In the genomic region with DNA sequence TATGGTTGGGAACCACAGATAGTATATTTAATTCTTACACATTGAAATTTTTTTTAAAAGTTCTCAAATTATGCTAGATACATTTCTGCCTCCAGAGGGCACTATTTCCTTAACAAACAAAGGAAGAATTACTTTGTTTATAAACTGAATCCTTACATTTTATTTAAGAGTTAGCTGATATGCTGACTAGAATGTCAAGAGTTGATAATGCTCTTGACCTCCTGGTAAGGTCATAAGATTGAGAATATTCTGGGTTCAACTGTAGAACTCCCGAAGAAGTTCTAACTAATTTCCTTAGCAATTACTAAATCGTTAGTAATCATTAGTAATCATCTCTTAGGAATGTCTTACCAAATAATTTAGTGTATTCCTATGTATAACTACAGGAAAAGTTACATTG, we compare ENCODE assay signal across 1 cellular context.
TF ChIP-seq lines count a peak whose summit lies in the region.

No MANE protein-coding gene starts in this region.

TF ChIP-seq in HCT116, 20 proteins besides CTCF, POLR2A, EP300 and RAD21 (continued from another document):
- TF ChIP-seq, protein P1, sequence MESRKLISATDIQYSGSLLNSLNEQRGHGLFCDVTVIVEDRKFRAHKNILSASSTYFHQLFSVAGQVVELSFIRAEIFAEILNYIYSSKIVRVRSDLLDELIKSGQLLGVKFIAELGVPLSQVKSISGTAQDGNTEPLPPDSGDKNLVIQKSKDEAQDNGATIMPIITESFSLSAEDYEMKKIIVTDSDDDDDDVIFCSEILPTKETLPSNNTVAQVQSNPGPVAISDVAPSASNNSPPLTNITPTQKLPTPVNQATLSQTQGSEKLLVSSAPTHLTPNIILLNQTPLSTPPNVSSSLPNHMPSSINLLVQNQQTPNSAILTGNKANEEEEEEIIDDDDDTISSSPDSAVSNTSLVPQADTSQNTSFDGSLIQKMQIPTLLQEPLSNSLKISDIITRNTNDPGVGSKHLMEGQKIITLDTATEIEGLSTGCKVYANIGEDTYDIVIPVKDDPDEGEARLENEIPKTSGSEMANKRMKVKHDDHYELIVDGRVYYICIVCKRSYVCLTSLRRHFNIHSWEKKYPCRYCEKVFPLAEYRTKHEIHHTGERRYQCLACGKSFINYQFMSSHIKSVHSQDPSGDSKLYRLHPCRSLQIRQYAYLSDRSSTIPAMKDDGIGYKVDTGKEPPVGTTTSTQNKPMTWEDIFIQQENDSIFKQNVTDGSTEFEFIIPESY (IDR thresholded peaks at IDR 0.05; ENCODE audit: extremely low read depth, insufficient replicate concordance, low read length): no peak
- TF ChIP-seq YY1 (IDR thresholded peaks at IDR 0.05; ENCODE audit: extremely low read depth, insufficient replicate concordance, low read depth, low read length) (no peak), CBX3 (IDR thresholded peaks at IDR 0.05; ENCODE audit: low read depth) (no peak), EGR1 (IDR thresholded peaks at IDR 0.05; ENCODE audit: low read depth) (no peak), SRF (IDR thresholded peaks at IDR 0.05; ENCODE audit: low read depth) (no peak), SP1 (IDR thresholded peaks at IDR 0.05; ENCODE audit: low read depth) (no peak), EZH2phosphoT487 (IDR thresholded peaks at IDR 0.05; ENCODE audit: borderline replicate concordance) (no peak), JUND (IDR thresholded peaks at IDR 0.05) (no peak), EZH2 (IDR thresholded peaks at IDR 0.05) (no peak), ZFX (IDR thresholded peaks at IDR 0.05) (no peak), POLR2AphosphoS5 (IDR thresholded peaks at IDR 0.05; ENCODE audit: low read depth, low read length) (no peak), FOSL1 (IDR thresholded peaks at IDR 0.05; ENCODE audit: low read depth) (no peak)
- TF ChIP-seq, protein P2, sequence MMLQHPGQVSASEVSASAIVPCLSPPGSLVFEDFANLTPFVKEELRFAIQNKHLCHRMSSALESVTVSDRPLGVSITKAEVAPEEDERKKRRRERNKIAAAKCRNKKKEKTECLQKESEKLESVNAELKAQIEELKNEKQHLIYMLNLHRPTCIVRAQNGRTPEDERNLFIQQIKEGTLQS (IDR thresholded peaks at IDR 0.05): no peak
TF ChIP-seq in HCT116: peak in this region for 0.
